13 cellular contexts compared by ENCODE assay signal in genomic region chr19:12787458-12787857, GRCh38. TPM values are rescaled to one million over a fixed set of nuclear protein-coding genes. Genes with fewer than 3 reads are reported as not detected.
DNase-seq lines count a peak whose midpoint lies in the region; ATAC-seq, FAIRE-seq and TF ChIP-seq lines count a peak whose summit lies in the region.
"Had no signal": no experiment of that assay in that cellular context is flagged by ENCODE, and none has a peak within 500 bp of the region (broad histone marks: within the 10 kb centered on the region; RNA-seq: fewer than 3 reads in every experiment).

No MANE protein-coding gene starts in this region.

- H3K79me2 ChIP-seq in GM12878 (ENCODE audit: control insufficient read depth, insufficient read depth, low read length) (peaks cover 30% of the 10 kb centered on the region), neural progenitor cell (ENCODE audit: low read depth) (no peaks in the 10 kb centered on the region)

- DNase-seq in heart right ventricle (no peak), Right ventricle myocardium superior (no peak), GM12878 (ENCODE audit: low read depth, low spot score) (no peak), neural progenitor cell (ENCODE audit: low spot score) (no peak), upper lobe of right lung (no peak), nephron progenitor cell (no peak), GOT3 (lab: John Stamatoyannopoulos, UW) (no peak), GM20000 (ENCODE audit: low spot score) (no peak)
- DNase-seq: activated naive CD4-positive, alpha-beta T cell had no signal

- H4K20me1 ChIP-seq in GM12878 (ENCODE audit: control insufficient read depth, insufficient read depth) (no peaks in the 10 kb centered on the region), neural progenitor cell (ENCODE audit: low read depth) (no peaks in the 10 kb centered on the region)

- H2AFZ ChIP-seq in GM12878 (ENCODE audit: control insufficient read depth, low read depth, low read length) = no peak overlapping the region
- H2AFZ ChIP-seq in neural progenitor cell (replicated peaks) = no peak overlapping the region

- H3K27me3 ChIP-seq in heart right ventricle (no peaks in the 10 kb centered on the region), GM12878 (replicated peaks in 1 of 2; ENCODE audit: control insufficient read depth in 2 of 2, insufficient read depth in 2 of 2, low read length in 1 of 2) (no peaks in the 10 kb centered on the region), neural progenitor cell (peaks cover 23% of the 10 kb centered on the region), upper lobe of right lung (no peaks in the 10 kb centered on the region)

- no peak overlapping the region for H3K9ac ChIP-seq in GM12878 (ENCODE audit: control insufficient read depth, insufficient read depth, low read length)
- H3K9ac ChIP-seq in neural progenitor cell = no peak overlapping the region

- SMC1A ChIA-PET in GM12878 (lab: Charles Lee; ENCODE audit: uncharacterized antibody, unreplicated experiment) = interaction anchor here (0.7 to 4.1 kb wide), 3 partner anchors 9 to 321 kb away, joined by 3 to 28 read pairs (median 4); no protein-coding TSS in a partner anchor

- H3K27ac Mint-ChIP-seq in neural progenitor cell = no peak overlapping the region
- H3K27ac Mint-ChIP-seq in nephron progenitor cell = no peak overlapping the region
- H3K27ac Mint-ChIP-seq: dendritic cell treated with granulocyte-macrophage colony-stimulating factor and Interleukin-4, amounts not matched to agents 40 ng/mL and 50 ng/mL, for 4 days; WTC11 had no signal

- H3K9me3 Mint-ChIP-seq in neural progenitor cell (no peaks in the 10 kb centered on the region), nephron progenitor cell (no peaks in the 10 kb centered on the region)
- H3K9me3 Mint-ChIP-seq: dendritic cell treated with granulocyte-macrophage colony-stimulating factor and Interleukin-4, amounts not matched to agents 40 ng/mL and 50 ng/mL, for 4 days; WTC11 had no signal

- H3K4me2 ChIP-seq in GM12878 (ENCODE audit: control insufficient read depth, insufficient read depth) = no peak overlapping the region
- no peak overlapping the region for H3K4me2 ChIP-seq in neural progenitor cell

- no peak for ATAC-seq in heart right ventricle
- ATAC-seq in Right ventricle myocardium superior (ENCODE audit: poor library complexity) = no peak
- no peak for ATAC-seq in GM12878
- ATAC-seq in upper lobe of right lung = no peak
- ATAC-seq: sciatic nerve, WTC11 had no signal

- 80 to 81% methylated on average over 10 of the region's 10 CpGs for WGBS in heart right ventricle, 2 donors
- 42% methylated on average over 10 of the region's 10 CpGs for WGBS in GM12878 (ENCODE audit: insufficient coverage, insufficient replicate concordance, low lambda C conversion rate, missing lambda C conversion rate)

- no peak for TF ChIP-seq POLR2A in GM12878 (IDR thresholded peaks at IDR 0.05; ENCODE audit: low read depth, low read length)

- no peak for TF ChIP-seq EP300 in GM12878 (IDR thresholded peaks at IDR 0.05; ENCODE audit: borderline replicate concordance in 1 of 2, control insufficient read depth in 1 of 2, low read depth in 2 of 2, low read length in 2 of 2)

- RAD21 ChIA-PET in GM12878 (lab: Charles Lee; ENCODE audit: unreplicated experiment) = interaction anchor here (0.7 to 4.5 kb wide), 2 partner anchors 9 to 10 kb away, joined by 3 to 49 read pairs; no protein-coding TSS in a partner anchor

- BruUV-seq in GM12878 (replicated peaks; lab: Mats Ljungman, UMichigan) = no TSS peak

- peaks cover 69% of the 10 kb centered on the region for H3F3A ChIP-seq in neural progenitor cell (ENCODE audit: low read depth)

- H3K36me3 Mint-ChIP-seq in neural progenitor cell = no peaks in the 10 kb centered on the region
- no peaks in the 10 kb centered on the region for H3K36me3 Mint-ChIP-seq in nephron progenitor cell (ENCODE audit: low read depth)
- H3K36me3 Mint-ChIP-seq: WTC11 had no signal

- intact Hi-C loops in heart right ventricle (cut with DNase I) (no loop called here), Right ventricle myocardium superior (cut with DNase I) (no loop called here), GM12878 (cut with micrococcal nuclease; ENCODE audit: unreplicated experiment) (loop anchor here (5.0 to 10.0 kb wide), 2 partner anchors 150 to 1693 kb away; partner anchors contain the start of gene CALR), upper lobe of right lung (cut with DNase I) (no loop called here)

- POLR2A ChIA-PET in GM12878 (lab: Charles Lee) = interaction anchor here (0.6 to 3.4 kb wide), 4 partner anchors 9 to 1188 kb away, joined by 3 to 66 read pairs (median 8); no protein-coding TSS in a partner anchor

- CTCF ChIA-PET in GM12878 (lab: Yijun Ruan, JAX) = interaction anchor here (0.7 to 4.2 kb wide), 4 partner anchors 9 to 63 kb away, joined by 3 to 44 read pairs (median 12); no protein-coding TSS in a partner anchor

- FAIRE-seq in GM12878 (lab: Jason Lieb, UNC) = no peak

- no peak for TF ChIP-seq RAD21 in GM12878 (IDR thresholded peaks at IDR 0.05; ENCODE audit: insufficient read depth, low read depth, low read length)

- H3K4me1 Mint-ChIP-seq in neural progenitor cell (peaks cover 30% of the 10 kb centered on the region), nephron progenitor cell (peaks cover 32% of the 10 kb centered on the region)

- peak overlapping the region; percentile 94 to 100 (median 99) for H3K27ac ChIP-seq in heart right ventricle
- peak overlapping the region; percentile 99; the same call in 1 of the 2 replicates for H3K27ac ChIP-seq in GM12878 (ENCODE audit: control insufficient read depth, insufficient read depth)
- no peak overlapping the region for H3K27ac ChIP-seq in neural progenitor cell
- peak overlapping the region; percentile 100 for H3K27ac ChIP-seq in upper lobe of right lung

- H3K4me1 ChIP-seq in heart right ventricle = peaks cover 53 to 80% (median 71%) of the 10 kb centered on the region in 9 donors
- peaks cover 64% of the 10 kb centered on the region for H3K4me1 ChIP-seq in GM12878 (ENCODE audit: control insufficient read depth, insufficient read depth, low read length)
- H3K4me1 ChIP-seq in neural progenitor cell = peaks cover 38% of the 10 kb centered on the region
- H3K4me1 ChIP-seq in upper lobe of right lung = peaks cover 67% of the 10 kb centered on the region

- peaks cover 0 to 7% (median 0%) of the 10 kb centered on the region in 9 donors for H3K36me3 ChIP-seq in heart right ventricle
- H3K36me3 ChIP-seq in GM12878 (ENCODE audit: control insufficient read depth in 2 of 2, insufficient read depth in 2 of 2, low read length in 1 of 2) = no peaks in the 10 kb centered on the region
- H3K36me3 ChIP-seq in neural progenitor cell = no peaks in the 10 kb centered on the region
- H3K36me3 ChIP-seq in upper lobe of right lung = no peaks in the 10 kb centered on the region

- H3K9me3 ChIP-seq in heart right ventricle (no peaks in the 10 kb centered on the region), GM12878 (replicated peaks; ENCODE audit: control insufficient read depth, insufficient read depth, low read length) (no peaks in the 10 kb centered on the region), neural progenitor cell (ENCODE audit: low read depth) (no peaks in the 10 kb centered on the region), upper lobe of right lung (no peaks in the 10 kb centered on the region)

- in situ Hi-C loops in GM12878 (cut with MboI) = no loop called here

- H3K4me3 Mint-ChIP-seq in neural progenitor cell = peak overlapping the region; percentile 24
- no peak overlapping the region for H3K4me3 Mint-ChIP-seq in nephron progenitor cell
- H3K4me3 Mint-ChIP-seq: WTC11 had no signal

- no peak for TF ChIP-seq CTCF in heart right ventricle (IDR thresholded peaks at IDR 0.05)
- no peak for TF ChIP-seq CTCF in GM12878 (IDR thresholded peaks at IDR 0.05 in 2 of 3, conservative IDR thresholded peaks at IDR 0.05 in 1 of 3; ENCODE audit: control insufficient read depth in 2 of 3, extremely low read depth in 1 of 3, insufficient read depth in 1 of 3, low read depth in 3 of 3, low read length in 3 of 3)
- TF ChIP-seq CTCF in neural progenitor cell (IDR thresholded peaks at IDR 0.05) = no peak
- no peak for TF ChIP-seq CTCF in upper lobe of right lung (IDR thresholded peaks at IDR 0.05)
- TF ChIP-seq CTCF in nephron progenitor cell (IDR thresholded peaks at IDR 0.05) = no peak
- TF ChIP-seq CTCF in GM20000 (IDR thresholded peaks at IDR 0.05; ENCODE audit: extremely low read depth, missing control alignments) = no peak

- H3K4me3 ChIP-seq in heart right ventricle (no peak overlapping the region), GM12878 (no peak overlapping the region), neural progenitor cell (no peak overlapping the region), upper lobe of right lung (no peak overlapping the region)

- H3K27me3 Mint-ChIP-seq in neural progenitor cell (ENCODE audit: insufficient read depth, low read depth) (peaks cover 5% of the 10 kb centered on the region), nephron progenitor cell (ENCODE audit: low read depth, poor library complexity) (peaks cover 4% of the 10 kb centered on the region)
- H3K27me3 Mint-ChIP-seq: dendritic cell treated with granulocyte-macrophage colony-stimulating factor and Interleukin-4, amounts not matched to agents 40 ng/mL and 50 ng/mL, for 4 days had no signal

RNA-seq across cellular contexts. Expression of gene JUNB, which starts 3.8 kb away (rescaled TPM):
- total RNA-seq in heart right ventricle (100 to 1,000 TPM in 4 of 10 donors, 10 to 100 TPM in 6; 22.4 to 247 (median 70.0) TPM), Right ventricle myocardium superior (23.9 TPM), GM12878 (2014; rRNA removed) (102 and 110 TPM in 2 replicates), GM12878 (2014; rRNA removed; fragmentation: Illumina TruSeq; extraction: Trizol) (15.2 and 17.0 TPM in 2 replicates), GM12878 (2021) (116 and 123 TPM in 2 replicates), neural progenitor cell (ENCODE audit: low replicate concordance) (1.5 and 12.6 TPM in 2 replicates), upper lobe of right lung (174 TPM)
- polyA plus RNA-seq in heart right ventricle (10 to 100 TPM; 41.2 to 65.4 TPM), GM12878 (2011; rRNA removed) (17.2 and 65.1 TPM in 2 replicates), GM12878 (2014; fragmentation: Illumina TruSeq; extraction: Trizol) (0.51 and 4.8 TPM in 2 replicates), GM12878 (2014; fragmentation: Nextera tagmentation; extraction: Ambion mirVana) (1 to 10 TPM in 1 of 2 experiments, under 1 TPM in 1; 0.55 to 2.4 TPM), GM12878 (2014; rRNA removed) (144 and 154 TPM in 2 replicates), GM12878 (2016; fragmentation: Nextera tagmentation; extraction: Ambion mirVana) (10 to 100 TPM; 71.6 to 96.6 TPM)
- total RNA-seq in GM12878 (2013; cell fraction: nucleolus; rRNA removed) = 202 and 232 TPM in 2 replicates
- 6.7 TPM for polyA plus RNA-seq in GM12878 (2011; ENCODE audit: low read depth)
- polyA plus RNA-seq in GM12878 (2011; cell fraction: cytosol; rRNA removed) = 146 and 179 TPM in 2 replicates
- 238 and 308 TPM in 2 replicates for polyA plus RNA-seq in GM12878 (2011; cell fraction: nucleus; rRNA removed)
- 47.0 and 94.2 TPM in 2 replicates for polyA plus RNA-seq in GM12878 (2012)
- 20.8 and 48.9 TPM in 2 replicates for polyA minus RNA-seq in GM12878 (2011; rRNA and poly(A)+ RNA removed)
- polyA minus RNA-seq in GM12878 (2011; cell fraction: cytosol; rRNA and poly(A)+ RNA removed) = 62.3 and 63.3 TPM in 2 replicates
- 99.1 and 140 TPM in 2 replicates for polyA minus RNA-seq in GM12878 (2011; cell fraction: nucleus; rRNA and poly(A)+ RNA removed)

RNA-seq across cellular contexts. Expression of gene HOOK2, which starts 12.1 kb away (rescaled TPM):
- total RNA-seq in heart right ventricle (10 to 100 TPM; 47.8 to 79.3 (median 57.8) TPM), Right ventricle myocardium superior (43.6 TPM), GM12878 (2014; rRNA removed) (5.8 and 6.8 TPM in 2 replicates), GM12878 (2014; rRNA removed; fragmentation: Illumina TruSeq; extraction: Trizol) (3.4 and 3.8 TPM in 2 replicates), GM12878 (2021) (6.4 and 8.3 TPM in 2 replicates), neural progenitor cell (ENCODE audit: low replicate concordance) (14.3 and 25.1 TPM in 2 replicates), upper lobe of right lung (65.3 TPM)
- polyA plus RNA-seq in heart right ventricle (100 to 1,000 TPM in 1 of 2 donors, 10 to 100 TPM in 1; 29.7 to 173 TPM), GM12878 (2011; rRNA removed) (3.3 and 3.5 TPM in 2 replicates), GM12878 (2014; fragmentation: Illumina TruSeq; extraction: Trizol) (4.4 and 5.6 TPM in 2 replicates), GM12878 (2014; fragmentation: Nextera tagmentation; extraction: Ambion mirVana) (1 to 10 TPM; 1.5 TPM), GM12878 (2014; rRNA removed) (8.6 and 9.6 TPM in 2 replicates), GM12878 (2016; fragmentation: Nextera tagmentation; extraction: Ambion mirVana) (1 to 10 TPM; 7.5 to 9.2 TPM)
- 23.1 and 31.7 TPM in 2 replicates for total RNA-seq in GM12878 (2013; cell fraction: nucleolus; rRNA removed)
- polyA plus RNA-seq in GM12878 (2011; ENCODE audit: low read depth) = 6.3 TPM
- 3.0 and 3.4 TPM in 2 replicates for polyA plus RNA-seq in GM12878 (2011; cell fraction: cytosol; rRNA removed)
- 14.3 and 19.5 TPM in 2 replicates for polyA plus RNA-seq in GM12878 (2011; cell fraction: nucleus; rRNA removed)
- 11.6 and 13.2 TPM in 2 replicates for polyA plus RNA-seq in GM12878 (2012)
- 1.9 and 5.6 TPM in 2 replicates for polyA minus RNA-seq in GM12878 (2011; rRNA and poly(A)+ RNA removed)
- not detected in 2 replicates for polyA minus RNA-seq in GM12878 (2011; cell fraction: cytosol; rRNA and poly(A)+ RNA removed)
- polyA minus RNA-seq in GM12878 (2011; cell fraction: nucleus; rRNA and poly(A)+ RNA removed) = 5.7 and 8.6 TPM in 2 replicates

RNA-seq across cellular contexts. Expression of gene PRDX2, which starts 14.1 kb away (rescaled TPM):
- total RNA-seq in heart right ventricle (100 to 1,000 TPM; 532 to 789 (median 744) TPM), Right ventricle myocardium superior (684 TPM), GM12878 (2014; rRNA removed) (367 and 392 TPM in 2 replicates), GM12878 (2014; rRNA removed; fragmentation: Illumina TruSeq; extraction: Trizol) (230 and 258 TPM in 2 replicates), GM12878 (2021) (274 and 279 TPM in 2 replicates), neural progenitor cell (ENCODE audit: low replicate concordance) (463 and 727 TPM in 2 replicates), upper lobe of right lung (123 TPM)
- polyA plus RNA-seq in heart right ventricle (100 to 1,000 TPM; 235 to 827 TPM), GM12878 (2011; rRNA removed) (45.7 and 93.0 TPM in 2 replicates), GM12878 (2014; fragmentation: Illumina TruSeq; extraction: Trizol) (110 and 338 TPM in 2 replicates), GM12878 (2014; fragmentation: Nextera tagmentation; extraction: Ambion mirVana) (100 to 1,000 TPM; 670 to 812 TPM), GM12878 (2014; rRNA removed) (327 and 338 TPM in 2 replicates), GM12878 (2016; fragmentation: Nextera tagmentation; extraction: Ambion mirVana) (100 to 1,000 TPM; 349 to 384 TPM)
- 52.5 and 53.2 TPM in 2 replicates for total RNA-seq in GM12878 (2013; cell fraction: nucleolus; rRNA removed)
- polyA plus RNA-seq in GM12878 (2011; ENCODE audit: low read depth) = 150 TPM
- 234 and 251 TPM in 2 replicates for polyA plus RNA-seq in GM12878 (2011; cell fraction: cytosol; rRNA removed)
- polyA plus RNA-seq in GM12878 (2011; cell fraction: nucleus; rRNA removed) = 136 and 184 TPM in 2 replicates
- 214 and 229 TPM in 2 replicates for polyA plus RNA-seq in GM12878 (2012)
- polyA minus RNA-seq in GM12878 (2011; rRNA and poly(A)+ RNA removed) = 69.4 and 109 TPM in 2 replicates
- 53.4 and 56.9 TPM in 2 replicates for polyA minus RNA-seq in GM12878 (2011; cell fraction: cytosol; rRNA and poly(A)+ RNA removed)
- 26.4 and 43.7 TPM in 2 replicates for polyA minus RNA-seq in GM12878 (2011; cell fraction: nucleus; rRNA and poly(A)+ RNA removed)

RNA-seq across cellular contexts. Expression of gene THSD8, which starts 14.4 kb away (rescaled TPM):
- total RNA-seq in heart right ventricle (1 to 10 TPM in 9 of 10 donors, under 1 TPM in 1; 0.72 to 4.8 (median 2.4) TPM), Right ventricle myocardium superior (1.6 TPM), GM12878 (2014; rRNA removed) (not detected in 2 replicates), GM12878 (2014; rRNA removed; fragmentation: Illumina TruSeq; extraction: Trizol) (0.69 TPM in 1 of 2 replicates, not detected in the other), GM12878 (2021) (25.1 and 30.0 TPM in 2 replicates), neural progenitor cell (ENCODE audit: low replicate concordance) (not detected in 2 replicates), upper lobe of right lung (2.8 TPM)
- polyA plus RNA-seq in heart right ventricle (1 to 10 TPM; 2.7 to 3.8 TPM), GM12878 (2011; rRNA removed) (5.6 and 8.8 TPM in 2 replicates), GM12878 (2014; fragmentation: Illumina TruSeq; extraction: Trizol) (10.9 and 12.5 TPM in 2 replicates), GM12878 (2014; fragmentation: Nextera tagmentation; extraction: Ambion mirVana) (10 to 100 TPM; 10.5 to 30.6 TPM), GM12878 (2014; rRNA removed) (0.11 and 0.24 TPM in 2 replicates), GM12878 (2016; fragmentation: Nextera tagmentation; extraction: Ambion mirVana) (10 to 100 TPM; 30.6 to 32.3 TPM)
- total RNA-seq in GM12878 (2013; cell fraction: nucleolus; rRNA removed) = not detected in 2 replicates
- polyA plus RNA-seq in GM12878 (2011; ENCODE audit: low read depth) = 3.9 TPM
- polyA plus RNA-seq in GM12878 (2011; cell fraction: cytosol; rRNA removed) = 0.33 and 0.57 TPM in 2 replicates
- polyA plus RNA-seq in GM12878 (2011; cell fraction: nucleus; rRNA removed) = 0.19 TPM in 1 of 2 replicates, not detected in the other
- polyA plus RNA-seq in GM12878 (2012) = 7.8 and 13.1 TPM in 2 replicates
- 1.5 TPM in 1 of 2 replicates, not detected in the other for polyA minus RNA-seq in GM12878 (2011; rRNA and poly(A)+ RNA removed)
- not detected in 2 replicates for polyA minus RNA-seq in GM12878 (2011; cell fraction: cytosol; rRNA and poly(A)+ RNA removed)
- polyA minus RNA-seq in GM12878 (2011; cell fraction: nucleus; rRNA and poly(A)+ RNA removed) = not detected in 2 replicates
- total RNA-seq: RPMI7951 had no signal

RNA-seq across cellular contexts. Expression of gene RNASEH2A, which starts 18.9 kb away (rescaled TPM):
- total RNA-seq in heart right ventricle (1 to 10 TPM; 1.9 to 5.7 (median 4.1) TPM), Right ventricle myocardium superior (6.3 TPM), GM12878 (2014; rRNA removed) (41.7 and 46.9 TPM in 2 replicates), GM12878 (2014; rRNA removed; fragmentation: Illumina TruSeq; extraction: Trizol) (35.2 and 39.6 TPM in 2 replicates), GM12878 (2021) (41.2 and 43.8 TPM in 2 replicates), neural progenitor cell (ENCODE audit: low replicate concordance) (60.3 and 61.3 TPM in 2 replicates), upper lobe of right lung (7.4 TPM)
- polyA plus RNA-seq in heart right ventricle (1 to 10 TPM; 3.1 to 6.9 TPM), GM12878 (2011; rRNA removed) (20.3 and 35.4 TPM in 2 replicates), GM12878 (2014; fragmentation: Illumina TruSeq; extraction: Trizol) (10.4 and 30.7 TPM in 2 replicates), GM12878 (2014; fragmentation: Nextera tagmentation; extraction: Ambion mirVana) (10 to 100 TPM; 17.4 to 19.1 TPM), GM12878 (2014; rRNA removed) (54.4 and 65.3 TPM in 2 replicates), GM12878 (2016; fragmentation: Nextera tagmentation; extraction: Ambion mirVana) (100 to 1,000 TPM in 1 of 2 experiments, 10 to 100 TPM in 1; 95.0 to 103 TPM)
- total RNA-seq in GM12878 (2013; cell fraction: nucleolus; rRNA removed) = 11.0 and 13.0 TPM in 2 replicates
- polyA plus RNA-seq in GM12878 (2011; ENCODE audit: low read depth) = 10.0 TPM
- 72.8 and 73.4 TPM in 2 replicates for polyA plus RNA-seq in GM12878 (2011; cell fraction: cytosol; rRNA removed)
- polyA plus RNA-seq in GM12878 (2011; cell fraction: nucleus; rRNA removed) = 36.7 and 45.4 TPM in 2 replicates
- 24.3 and 28.4 TPM in 2 replicates for polyA plus RNA-seq in GM12878 (2012)
- polyA minus RNA-seq in GM12878 (2011; rRNA and poly(A)+ RNA removed) = 43.2 and 60.1 TPM in 2 replicates
- polyA minus RNA-seq in GM12878 (2011; cell fraction: cytosol; rRNA and poly(A)+ RNA removed) = 21.4 and 24.6 TPM in 2 replicates
- 9.1 and 17.9 TPM in 2 replicates for polyA minus RNA-seq in GM12878 (2011; cell fraction: nucleus; rRNA and poly(A)+ RNA removed)
